29 cellular contexts compared by ENCODE assay signal in the genomic region with DNA sequence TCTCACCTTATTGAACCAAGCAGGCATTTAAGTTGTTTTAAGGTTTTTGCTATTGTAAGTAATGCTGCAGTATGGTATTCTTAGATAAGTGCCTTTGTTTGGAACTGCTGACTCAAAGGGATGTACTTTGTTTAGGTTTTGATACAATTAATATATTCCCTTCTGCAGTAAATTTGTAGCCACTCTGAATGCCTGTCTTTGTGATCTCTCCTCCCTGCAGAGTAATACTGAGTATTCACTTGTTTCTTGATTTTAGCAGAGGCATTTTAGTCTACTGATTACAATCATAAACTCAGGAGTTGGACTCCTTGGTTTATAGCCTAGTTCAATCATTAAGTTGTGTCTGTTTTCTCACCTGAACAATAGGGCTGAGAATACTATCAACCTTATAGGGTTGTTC.
"Had no signal": no experiment of that assay in that cellular context is flagged by ENCODE, and none has a peak within 500 bp of the region (broad histone marks: within the 10 kb centered on the region; RNA-seq: fewer than 3 reads in every experiment).

No MANE protein-coding gene starts in this region.

- H3K4me1 ChIP-seq: breast epithelium had no signal

- H3K27ac Mint-ChIP-seq: activated B cell treated with CpG ODN at 0.5 μM for 24 hours; activated CD8-positive, alpha-beta T cell treated with anti-CD3 and anti-CD28 coated beads for 36 hours; activated naive CD8-positive, alpha-beta T cell treated with anti-CD3 and anti-CD28 coated beads, Interleukin-2, amount 10 ng/mL, durations not matched to agents 7 days and 5 days; memory B cell; natural killer cell; neural progenitor cell; stimulated activated naive CD8-positive, alpha-beta T cell treated with anti-CD3 and anti-CD28 coated beads, Interleukin-15, amount 100 ng/mL, for 72 hours; T-cell; T-helper 2 cell treated with Interferon-gamma antibody and Interleukin-4, amounts not matched to agents 5 μg/mL and 100 μg/mL, for 36 hours had no signal

- H3K9me3 ChIP-seq: breast epithelium, esophagus squamous epithelium, right atrium auricular region, tibial nerve had no signal

- H3K9me3 Mint-ChIP-seq: activated B cell treated with CpG ODN at 0.5 μM for 24 hours; activated CD8-positive, alpha-beta T cell treated with anti-CD3 and anti-CD28 coated beads for 36 hours; activated naive CD8-positive, alpha-beta T cell treated with anti-CD3 and anti-CD28 coated beads, Interleukin-2, amount 10 ng/mL, durations not matched to agents 7 days and 5 days; central memory CD8-positive, alpha-beta T cell; memory B cell; natural killer cell; neural progenitor cell; stimulated activated memory B cell treated with anti-CD40 and anti-IgM and Interleukin-4, amounts not matched to agents 10 μg/mL and 1 μg/mL and 100 μg/mL, for 72 hours; stimulated activated naive CD8-positive, alpha-beta T cell treated with anti-CD3 and anti-CD28 coated beads, Interleukin-15, amount 100 ng/mL, for 72 hours; T-cell; T-helper 2 cell treated with Interferon-gamma antibody and Interleukin-4, amounts not matched to agents 5 μg/mL and 100 μg/mL, for 36 hours had no signal

- H3K27me3 ChIP-seq: breast epithelium, esophagus squamous epithelium, neural progenitor cell, right atrium auricular region, tibial nerve had no signal

- H3K36me3 Mint-ChIP-seq: natural killer cell had no signal

- H3K27ac ChIP-seq: breast epithelium, epithelial cell of prostate, esophagus squamous epithelium, neural progenitor cell, parathyroid adenoma, right atrium auricular region, tibial nerve had no signal

- H3K9ac ChIP-seq: neural progenitor cell, parathyroid adenoma had no signal

- H3K36me3 ChIP-seq: breast epithelium, esophagus squamous epithelium, neural progenitor cell, right atrium auricular region, tibial nerve had no signal

- H3K4me2 ChIP-seq: neural progenitor cell, smooth muscle cell had no signal

- H3K4me3 ChIP-seq: breast epithelium, esophagus squamous epithelium, neural progenitor cell, right atrium auricular region, smooth muscle cell, tibial nerve had no signal

- H3K4me3 Mint-ChIP-seq: activated B cell treated with CpG ODN at 0.5 μM for 24 hours; activated CD8-positive, alpha-beta T cell treated with anti-CD3 and anti-CD28 coated beads for 36 hours; activated naive CD8-positive, alpha-beta T cell treated with anti-CD3 and anti-CD28 coated beads, Interleukin-2, amount 10 ng/mL, durations not matched to agents 7 days and 5 days; central memory CD8-positive, alpha-beta T cell; memory B cell; natural killer cell; neural progenitor cell; stimulated activated memory B cell treated with anti-CD40 and anti-IgM and Interleukin-4, amounts not matched to agents 10 μg/mL and 1 μg/mL and 100 μg/mL, for 72 hours; stimulated activated naive CD8-positive, alpha-beta T cell treated with anti-CD3 and anti-CD28 coated beads, Interleukin-15, amount 100 ng/mL, for 72 hours; T-cell; T-helper 2 cell treated with Interferon-gamma antibody and Interleukin-4, amounts not matched to agents 5 μg/mL and 100 μg/mL, for 36 hours had no signal

- H3K27me3 Mint-ChIP-seq: activated B cell treated with CpG ODN at 0.5 μM for 24 hours; activated CD8-positive, alpha-beta T cell treated with anti-CD3 and anti-CD28 coated beads for 36 hours; activated naive CD8-positive, alpha-beta T cell treated with anti-CD3 and anti-CD28 coated beads, Interleukin-2, amount 10 ng/mL, durations not matched to agents 7 days and 5 days; central memory CD8-positive, alpha-beta T cell; memory B cell; stimulated activated memory B cell treated with anti-CD40 and anti-IgM and Interleukin-4, amounts not matched to agents 10 μg/mL and 1 μg/mL and 100 μg/mL, for 72 hours; stimulated activated naive CD8-positive, alpha-beta T cell treated with anti-CD3 and anti-CD28 coated beads, Interleukin-15, amount 100 ng/mL, for 72 hours; T-cell had no signal

- DNase-seq: activated B cell treated with CpG ODN at 0.5 μM for 24 hours; activated CD4-positive, alpha-beta T cell treated with anti-CD3 and anti-CD28 coated beads, Interleukin-2, amount 50 U/mL, for 1 hour; activated CD8-positive, alpha-beta T cell treated with anti-CD3 and anti-CD28 coated beads for 36 hours; activated naive CD4-positive, alpha-beta T cell; activated naive CD8-positive, alpha-beta T cell treated with anti-CD3 and anti-CD28 coated beads, Interleukin-2, amount 10 ng/mL, durations not matched to agents 7 days and 5 days; activated T-cell treated with anti-CD3 and anti-CD28 coated beads, Interleukin-2, amount 50 U/mL, for 48 hours; amniotic stem cell; dermis blood vessel endothelial cell; effector CD8-positive, alpha-beta T cell; esophagus squamous epithelium; glutamatergic neuron; natural killer cell; occipital lobe; stimulated activated CD4-positive, alpha-beta T cell treated with anti-CD3 and anti-CD28 coated beads, Interleukin-1b, Interleukin-23, amount 100 ng/mL, for 48 hours; stimulated activated CD4-positive, alpha-beta T cell treated with anti-CD3 and anti-CD28 coated beads, Interleukin-4, amount 100 ng/mL, for 4 hours; stimulated activated CD8-positive, alpha-beta memory T cell treated with anti-CD3 and anti-CD28 coated beads, Interleukin-4, amount 100 ng/mL, for 48 hours; stimulated activated naive CD8-positive, alpha-beta T cell treated with anti-CD3 and anti-CD28 coated beads, Interleukin-15, amount 100 ng/mL, for 72 hours; T-cell had no signal

- ATAC-seq: activated CD8-positive, alpha-beta T cell treated with anti-CD3 and anti-CD28 coated beads for 36 hours; natural killer cell; stimulated activated memory B cell treated with anti-CD40 and anti-IgM and Interleukin-4, amounts not matched to agents 10 μg/mL and 1 μg/mL and 100 μg/mL, for 72 hours; stimulated activated naive CD8-positive, alpha-beta T cell treated with anti-CD3 and anti-CD28 coated beads, Interleukin-15, amount 100 ng/mL, for 72 hours; T-cell had no signal
